8 cellular contexts compared by ENCODE assay signal in the genomic region with DNA sequence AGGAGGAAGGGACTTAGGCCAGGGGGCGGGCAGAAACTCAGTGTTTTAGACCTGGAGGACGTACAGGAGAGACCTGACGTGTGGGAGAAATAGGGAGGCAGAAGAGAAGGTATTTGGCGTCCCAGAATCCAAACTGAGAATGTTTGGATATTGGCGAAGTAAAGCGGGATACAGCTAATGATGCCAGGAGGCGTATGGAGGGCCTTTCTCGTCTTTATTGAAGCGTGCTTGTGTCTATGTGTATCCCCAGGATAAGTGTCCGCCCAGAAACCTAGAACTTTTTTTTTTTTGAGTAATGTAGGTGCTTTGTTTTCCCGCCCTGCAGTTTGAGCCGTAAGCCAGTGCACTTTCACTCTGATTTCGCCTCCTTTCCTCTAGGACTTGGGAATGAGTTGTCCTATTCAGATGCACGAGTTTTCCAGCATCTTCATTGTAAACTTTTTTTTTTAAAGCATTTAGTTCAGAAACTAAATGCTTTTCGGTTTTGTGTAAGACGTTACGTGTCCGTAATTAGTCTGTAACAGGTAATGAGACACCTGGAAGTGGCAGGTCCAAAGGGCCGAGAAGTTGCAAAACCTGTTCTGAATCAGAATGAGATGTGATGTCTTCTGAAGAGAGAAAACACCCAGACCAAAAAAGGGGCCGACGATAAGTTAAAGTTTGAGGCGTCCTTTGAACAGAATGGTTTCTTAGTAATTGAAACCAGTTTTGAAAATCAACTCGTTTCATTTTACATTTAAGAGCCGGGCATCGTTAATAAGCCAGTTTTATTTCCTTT. TPM values are rescaled to one million over a fixed set of nuclear protein-coding genes. Genes with fewer than 3 reads are reported as not detected.
A peak's percentile ranks its signal among the peaks of the same experiment; 100 is the strongest.
DNase-seq lines count a peak whose midpoint lies in the region; ATAC-seq and TF ChIP-seq lines count a peak whose summit lies in the region.

No MANE protein-coding gene starts in this region.

- H3K4me1 ChIP-seq in fibroblast of lung (ENCODE audit: control insufficient read depth, extremely low read depth, insufficient read depth, low read length): peaks cover 5% of the 10 kb centered on the region

- peak overlapping the region; percentile 97 for H3K27ac ChIP-seq in fibroblast of lung (ENCODE audit: insufficient read depth, low read length)

- peak; percentile 15 for DNase-seq in GM10266 (ENCODE audit: extremely low spot score)
- peak; percentile 36 for DNase-seq in HT1080 (ENCODE audit: low read depth)
- no peak for DNase-seq in T-cell
- peak; percentile 35 to 39 for DNase-seq in fibroblast of lung (ENCODE audit: low read depth in 2 of 2)
- no peak for DNase-seq in nephron progenitor cell
- DNase-seq in stimulated activated CD4-positive, alpha-beta T cell treated with anti-CD3 and anti-CD28 coated beads, Interleukin-2, amount 100 ng/mL, for 24 hours: no peak
- DNase-seq in NCI-H128 (lab: John Stamatoyannopoulos, UW; ENCODE audit: unreplicated experiment): no peak

- no peaks in the 10 kb centered on the region for H3K36me3 ChIP-seq in fibroblast of lung (ENCODE audit: control insufficient read depth, insufficient read depth, low read length)

- H3K79me2 ChIP-seq in fibroblast of lung (ENCODE audit: control insufficient read depth, insufficient read depth, low read length): peaks cover 50% of the 10 kb centered on the region

- H3K36me3 Mint-ChIP-seq in T-cell: peaks cover 3% of the 10 kb centered on the region
- H3K36me3 Mint-ChIP-seq in nephron progenitor cell (ENCODE audit: low read depth): peaks cover 43% of the 10 kb centered on the region

- H3K9me3 ChIP-seq in fibroblast of lung (ENCODE audit: control insufficient read depth, insufficient read depth, low read depth, low read length): no peaks in the 10 kb centered on the region

- no peaks in the 10 kb centered on the region for H3K9me3 Mint-ChIP-seq in T-cell
- H3K9me3 Mint-ChIP-seq in nephron progenitor cell: peaks cover 17% of the 10 kb centered on the region

- CTCF ChIA-PET in T-cell (lab: Charles Lee): interaction anchor here in 1 of 2 donors (1.9 kb wide), 1 partner anchor 10 kb away, joined by 7 read pairs; a partner anchor contains a TSS

- H3K4me3 Mint-ChIP-seq in T-cell: peak overlapping the region; percentile 95 to 99 (median 97)
- H3K4me3 Mint-ChIP-seq in nephron progenitor cell: peak overlapping the region; percentile 100

- TF ChIP-seq CTCF in GM10266 (IDR thresholded peaks at IDR 0.05; ENCODE audit: control insufficient read depth, insufficient read depth, low read depth, missing control alignments): no peak
- TF ChIP-seq CTCF in fibroblast of lung (conservative IDR thresholded peaks at IDR 0.05 in 1 of 2, IDR thresholded peaks at IDR 0.05 in 1 of 2; ENCODE audit: low read depth in 1 of 2, low read length in 2 of 2): no peak
- no peak for TF ChIP-seq CTCF in nephron progenitor cell (IDR thresholded peaks at IDR 0.05)

- H3K4me1 Mint-ChIP-seq in T-cell (peaks cover 57 to 62% (median 60%) of the 10 kb centered on the region in 3 donors), nephron progenitor cell (peaks cover 30% of the 10 kb centered on the region)

- peak overlapping the region; percentile 84 for H3K4me2 ChIP-seq in fibroblast of lung (ENCODE audit: extremely low read depth, insufficient read depth, low read length)

- H3K27ac Mint-ChIP-seq in T-cell (peak overlapping the region; percentile 96 to 99), nephron progenitor cell (peak overlapping the region; percentile 100)

- H3K27me3 Mint-ChIP-seq in T-cell (no peaks in the 10 kb centered on the region), nephron progenitor cell (ENCODE audit: low read depth, poor library complexity) (peaks cover 4% of the 10 kb centered on the region)

- H3K9ac ChIP-seq in fibroblast of lung (ENCODE audit: insufficient read depth, low read length): peak overlapping the region; percentile 97

- POLR2A ChIA-PET in T-cell (lab: Charles Lee): interaction anchor here (0.6 to 1.0 kb wide), 3 partner anchors 12 to 35 kb away, joined by 3 to 5 read pairs (median 4); no protein-coding TSS in a partner anchor

- H3K4me3 ChIP-seq in fibroblast of lung (replicated peaks in 1 of 4; ENCODE audit: control extremely low read depth in 1 of 4, insufficient read depth in 1 of 4, low read depth in 3 of 4, low read length in 4 of 4): peak overlapping the region; percentile 60 to 99 (median 92)

- no peaks in the 10 kb centered on the region for H4K20me1 ChIP-seq in fibroblast of lung (ENCODE audit: control insufficient read depth, extremely low read depth, insufficient read depth, low read length)

- peak overlapping the region; percentile 40 for H2AFZ ChIP-seq in fibroblast of lung (ENCODE audit: low read length)

- H3K27me3 ChIP-seq in fibroblast of lung (ENCODE audit: control insufficient read depth, insufficient read depth, low read length): no peaks in the 10 kb centered on the region

- ATAC-seq in GM21529 (IDR thresholded peaks at IDR 0.05; ENCODE audit: unreplicated experiment): peak; percentile 36
- ATAC-seq in T-cell (replicated peaks in 1 of 4): peak in 3 of 4 experiments; percentile 8 to 15 (median 10)

RNA-seq across cellular contexts. Expression of a gene that starts 0.7 kb away (rescaled TPM):
- 5.6 and 7.3 TPM in 2 replicates for total RNA-seq in HT1080 (2014; rRNA removed; shearing (Covaris generic))
- 9.4 and 13.3 TPM in 2 replicates for polyA plus RNA-seq in HT1080 (2015; cell fraction: cytosol; rRNA removed)
- polyA plus RNA-seq in HT1080 (2015; cell fraction: nucleus; rRNA removed): 17.8 and 17.9 TPM in 2 replicates
- total RNA-seq in T-cell (10 to 100 TPM in 3 of 5 donors, 1 to 10 TPM in 2; 9.7 to 14.9 (median 10.4) TPM), fibroblast of lung (8.8 and 12.1 TPM in 2 replicates)
- 6.6 and 8.7 TPM in 2 replicates for polyA plus RNA-seq in fibroblast of lung
- 3.9 and 5.4 TPM in 2 replicates for polyA plus RNA-seq in fibroblast of lung (2012)
- polyA minus RNA-seq in fibroblast of lung (ENCODE audit: low replicate concordance): 0.31 and 0.56 TPM in 2 replicates

RNA-seq across cellular contexts. Expression of a gene that starts 8.6 kb away (rescaled TPM):
- total RNA-seq in HT1080 (2014; rRNA removed; shearing (Covaris generic)): 8.5 and 9.8 TPM in 2 replicates
- 9.8 and 12.7 TPM in 2 replicates for polyA plus RNA-seq in HT1080 (2015; cell fraction: cytosol; rRNA removed)
- 27.1 and 28.9 TPM in 2 replicates for polyA plus RNA-seq in HT1080 (2015; cell fraction: nucleus; rRNA removed)
- 10 to 100 TPM; 24.6 to 34.5 (median 32.4) TPM for total RNA-seq in T-cell
- total RNA-seq in fibroblast of lung: 9.4 and 11.8 TPM in 2 replicates
- polyA plus RNA-seq in fibroblast of lung: 4.2 and 5.2 TPM in 2 replicates
- 2.8 and 3.6 TPM in 2 replicates for polyA plus RNA-seq in fibroblast of lung (2012)
- 1.5 TPM in 1 of 2 replicates, not detected in the other for polyA minus RNA-seq in fibroblast of lung (ENCODE audit: low replicate concordance)

Comparison
In these comparisons a context has a peak if more than half of its experiments do, and no peak if none do; other contexts are left out.
1. DNase-seq: peak in GM10266 (single experiment), HT1080 (single experiment) and fibroblast of lung (2 of 2); none in T-cell (0 of 34), nephron progenitor cell (single experiment), stimulated activated CD4-positive, alpha-beta T cell treated with anti-CD3 and anti-CD28 coated beads, Interleukin-2, amount 100 ng/mL, for 24 hours (0 of 2) and NCI-H128 (single experiment).